8 cellular contexts compared by ENCODE assay signal in the genomic region with DNA sequence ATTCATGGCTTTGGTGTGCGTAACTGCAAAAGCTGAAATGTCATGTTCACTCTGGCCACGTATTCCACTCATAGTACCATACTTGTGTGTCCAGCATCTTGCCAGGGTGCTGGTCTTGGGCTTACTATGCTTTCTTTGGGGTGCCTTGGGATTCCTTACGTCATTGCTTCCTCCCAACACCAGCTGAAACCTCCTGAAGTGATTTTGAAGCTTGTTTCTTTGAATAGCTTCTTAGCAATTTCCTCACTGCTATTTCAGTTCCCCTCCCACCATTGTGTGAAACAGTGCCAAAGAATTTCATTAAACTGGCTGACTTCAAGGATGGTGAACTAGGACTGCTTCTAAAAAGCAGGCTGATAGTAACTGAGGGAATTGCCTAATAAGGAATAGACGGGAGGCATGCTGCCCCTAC. TPM values are rescaled to one million over a fixed set of nuclear protein-coding genes. Genes with fewer than 3 reads are reported as not detected.
DNase-seq lines count a peak whose midpoint lies in the region; ATAC-seq and TF ChIP-seq lines count a peak whose summit lies in the region.
"Had no signal": no experiment of that assay in that cellular context is flagged by ENCODE, and none has a peak within 500 bp of the region (broad histone marks: within the 10 kb centered on the region; RNA-seq: fewer than 3 reads in every experiment).

No MANE protein-coding gene starts in this region.

- H3K4me3 Mint-ChIP-seq in chondrocyte (ENCODE audit: unreplicated experiment): no peak overlapping the region
- H3K4me3 Mint-ChIP-seq in activated T-helper 17 cell treated with anti-CD3 and anti-CD28 coated beads, Interleukin-2, amount 50 U/mL, for 72 hours: no peak overlapping the region

- TF ChIP-seq CTCF in chondrocyte (IDR thresholded peaks at IDR 0.05) (no peak), lung (IDR thresholded peaks at IDR 0.05; ENCODE audit: control extremely low read depth, extremely low read depth) (no peak)

- 48% methylated on average over 4 of the region's 4 CpGs for WGBS in lung, 2 donors

- H3K27me3 ChIP-seq in lung (ENCODE audit: control insufficient read depth, insufficient read depth): no peaks in the 10 kb centered on the region

- peaks cover 0 to 1% of the 10 kb centered on the region in 2 donors for H3K4me1 ChIP-seq in lung (ENCODE audit: control insufficient read depth in 2 of 2, insufficient read depth in 2 of 2, low read length in 2 of 2)

- H3K4me3 ChIP-seq in lung: no peak overlapping the region

- H3K36me3 Mint-ChIP-seq in chondrocyte (ENCODE audit: low read depth): no peaks in the 10 kb centered on the region
- no peaks in the 10 kb centered on the region for H3K36me3 Mint-ChIP-seq in activated T-helper 17 cell treated with anti-CD3 and anti-CD28 coated beads, Interleukin-2, amount 50 U/mL, for 72 hours (ENCODE audit: low read depth)

- no peaks in the 10 kb centered on the region for H3K9me3 ChIP-seq in lung (ENCODE audit: control insufficient read depth in 2 of 2, insufficient read depth in 1 of 2, low read length in 1 of 2)

- H3K9me3 Mint-ChIP-seq in chondrocyte (ENCODE audit: low read depth): peaks cover 3% of the 10 kb centered on the region
- H3K9me3 Mint-ChIP-seq in activated T-helper 17 cell treated with anti-CD3 and anti-CD28 coated beads, Interleukin-2, amount 50 U/mL, for 72 hours: peaks cover 4% of the 10 kb centered on the region

- H3K36me3 ChIP-seq in lung (ENCODE audit: control insufficient read depth in 2 of 2, insufficient read depth in 2 of 2, low read length in 2 of 2): no peaks in the 10 kb centered on the region

- peaks cover 54% of the 10 kb centered on the region for H3K4me1 Mint-ChIP-seq in chondrocyte (ENCODE audit: low read depth)
- H3K4me1 Mint-ChIP-seq in activated T-helper 17 cell treated with anti-CD3 and anti-CD28 coated beads, Interleukin-2, amount 50 U/mL, for 72 hours: peaks cover 4% of the 10 kb centered on the region

- H3K27ac Mint-ChIP-seq in chondrocyte (ENCODE audit: unreplicated experiment): peak overlapping the region; percentile 80
- no peak overlapping the region for H3K27ac Mint-ChIP-seq in activated T-helper 17 cell treated with anti-CD3 and anti-CD28 coated beads, Interleukin-2, amount 50 U/mL, for 72 hours

- peak; percentile 15 for DNase-seq in LHCN-M2 (ENCODE audit: low read depth)
- no peak for DNase-seq in chondrocyte (ENCODE audit: low spot score)
- DNase-seq in lung (ENCODE audit: low spot score): no peak
- no peak for DNase-seq in stimulated activated CD4-positive, alpha-beta T cell treated with anti-CD3 and anti-CD28 coated beads, Interleukin-4, amount 100 ng/mL, for 24 hours
- DNase-seq: activated T-cell treated with anti-CD3 and anti-CD28 coated beads for 4 hours had no signal

- ATAC-seq in lung (ENCODE audit: insufficient read depth, low FRiP score) (peak; percentile 60), HG02571 (IDR thresholded peaks at IDR 0.05; ENCODE audit: unreplicated experiment) (no peak)
- no peak for ATAC-seq in activated T-helper 17 cell treated with anti-CD3 and anti-CD28 coated beads, Interleukin-2, amount 50 U/mL, for 72 hours (replicated peaks)

- H3K27ac ChIP-seq in lung (ENCODE audit: low read depth in 1 of 2, low read length in 1 of 2): peak overlapping the region in 1 of 2 donors; percentile 85
- H3K27ac ChIP-seq in temporal lobe (ENCODE audit: low read depth, low read length): peak overlapping the region; percentile 19

- H3K27me3 Mint-ChIP-seq in chondrocyte (ENCODE audit: low read depth): no peaks in the 10 kb centered on the region
- peaks cover 7% of the 10 kb centered on the region for H3K27me3 Mint-ChIP-seq in activated T-helper 17 cell treated with anti-CD3 and anti-CD28 coated beads, Interleukin-2, amount 50 U/mL, for 72 hours

RNA-seq across cellular contexts. Expression of a gene that starts 36.9 kb away (rescaled TPM):
- total RNA-seq in LHCN-M2 (2014; rRNA removed) (0.11 TPM in 1 of 2 replicates, not detected in the other), chondrocyte (2.1 to 6.0 TPM (median 5.2 TPM) in 3 replicates), lung (10 to 100 TPM; 20.9 to 46.6 TPM), temporal lobe (6.9 TPM)
- polyA plus RNA-seq in LHCN-M2 (2012): 0.35 TPM
- 10 to 100 TPM in 1 of 2 donors, 1 to 10 TPM in 1; 5.5 to 15.6 TPM for polyA plus RNA-seq in lung
- total RNA-seq in activated T-helper 17 cell treated with anti-CD3 and anti-CD28 coated beads, Interleukin-2, amount 50 U/mL, for 72 hours: 10 to 100 TPM in 1 of 2 donors, 1 to 10 TPM in 1; 4.5 to 36.3 TPM
